ENCODE assay signal across 13 cellular contexts in genomic region chr6:56515081-56515905, GRCh38.
A peak's percentile ranks its signal among the peaks of the same experiment; 100 is the strongest.
DNase-seq lines count a peak whose midpoint lies in the region; ATAC-seq, FAIRE-seq and TF ChIP-seq lines count a peak whose summit lies in the region.
"Had no signal": no experiment of that assay in that cellular context is flagged by ENCODE, and none has a peak within 500 bp of the region (broad histone marks: within the 10 kb centered on the region; RNA-seq: fewer than 3 reads in every experiment).

No MANE protein-coding gene starts in this region.

- no peak for TF ChIP-seq RAD21 in Ishikawa (IDR thresholded peaks at IDR 0.05; ENCODE audit: low read depth)

- peak; percentile 8 for FAIRE-seq in frontal cortex (lab: Jason Lieb, UNC)

- H3K27me3 ChIP-seq in stomach smooth muscle (ENCODE audit: control insufficient read depth in 1 of 2, insufficient read depth in 2 of 2, low read length in 2 of 2) = no peaks in the 10 kb centered on the region
- H3K27me3 ChIP-seq: ovary had no signal

- TF ChIP-seq EP300 in Ishikawa (IDR thresholded peaks at IDR 0.05; ENCODE audit: borderline replicate concordance) = no peak

- ATAC-seq in activated CD4-positive, CD25-positive, alpha-beta regulatory T cell treated with anti-CD3 and anti-CD28 coated beads, Interleukin-2, amount 50 U/mL, for 24 hours = no peak
- no peak for ATAC-seq in GM19397 (IDR thresholded peaks at IDR 0.05; ENCODE audit: unreplicated experiment)
- ATAC-seq: activated T-cell treated with anti-CD3 and anti-CD28 coated beads, Interleukin-2, amount 50 U/mL, for 4 hours had no signal

- H3K27ac ChIP-seq in stomach smooth muscle (ENCODE audit: low read length) = peak overlapping the region; percentile 25
- H3K27ac ChIP-seq: C4-2B, ovary had no signal

- H3K9ac ChIP-seq in stomach smooth muscle (ENCODE audit: low read length in 2 of 2) = no peak overlapping the region

- peak; percentile 58 for DNase-seq in NCI-H69 (lab: John Stamatoyannopoulos, UW)
- no peak for DNase-seq in frontal cortex (ENCODE audit: low spot score in 2 of 2)
- DNase-seq in NCI-H2196 (lab: John Stamatoyannopoulos, UW; ENCODE audit: unreplicated experiment) = no peak
- DNase-seq: activated T-cell treated with anti-CD3 and anti-CD28 coated beads, Interleukin-2, amount 50 U/mL, for 4 hours; caudate nucleus; ovary; SIG-M5; stimulated activated naive CD4-positive, alpha-beta T cell treated with Interleukin-2 at 50 U/mL for 16 hours had no signal

- no peaks in the 10 kb centered on the region for H3K9me3 ChIP-seq in stomach smooth muscle (ENCODE audit: control insufficient read depth in 2 of 2, low read length in 2 of 2)
- H3K9me3 ChIP-seq: ovary had no signal

- no peak overlapping the region for H3K4me3 ChIP-seq in stomach smooth muscle (ENCODE audit: low read length in 2 of 2)
- H3K4me3 ChIP-seq: ovary had no signal

- H3K4me1 ChIP-seq in stomach smooth muscle (ENCODE audit: control insufficient read depth, insufficient read depth, low read length) = peaks cover 11% of the 10 kb centered on the region

- H3K36me3 ChIP-seq in stomach smooth muscle (ENCODE audit: control insufficient read depth in 2 of 2, insufficient read depth in 2 of 2, low read length in 2 of 2) = peaks cover 9 to 28% of the 10 kb centered on the region in 2 donors
- H3K36me3 ChIP-seq: ovary had no signal

TF ChIP-seq in Ishikawa, 13 proteins besides CTCF, POLR2A, EP300 and RAD21:
- TF ChIP-seq, protein P1, sequence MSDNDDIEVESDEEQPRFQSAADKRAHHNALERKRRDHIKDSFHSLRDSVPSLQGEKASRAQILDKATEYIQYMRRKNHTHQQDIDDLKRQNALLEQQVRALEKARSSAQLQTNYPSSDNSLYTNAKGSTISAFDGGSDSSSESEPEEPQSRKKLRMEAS (IDR thresholded peaks at IDR 0.05) = no peak
- TF ChIP-seq TCF12 (IDR thresholded peaks at IDR 0.05; ENCODE audit: low read depth) (no peak), EGR1 (IDR thresholded peaks at IDR 0.05) (no peak), REST (IDR thresholded peaks at IDR 0.05; ENCODE audit: low read depth) (peak; percentile 46; the same call in 1 of the 2 replicates), TAF1 (IDR thresholded peaks at IDR 0.05; ENCODE audit: low read depth) (no peak)
